ENCODE assay signal across 18 cellular contexts in the genomic region with DNA sequence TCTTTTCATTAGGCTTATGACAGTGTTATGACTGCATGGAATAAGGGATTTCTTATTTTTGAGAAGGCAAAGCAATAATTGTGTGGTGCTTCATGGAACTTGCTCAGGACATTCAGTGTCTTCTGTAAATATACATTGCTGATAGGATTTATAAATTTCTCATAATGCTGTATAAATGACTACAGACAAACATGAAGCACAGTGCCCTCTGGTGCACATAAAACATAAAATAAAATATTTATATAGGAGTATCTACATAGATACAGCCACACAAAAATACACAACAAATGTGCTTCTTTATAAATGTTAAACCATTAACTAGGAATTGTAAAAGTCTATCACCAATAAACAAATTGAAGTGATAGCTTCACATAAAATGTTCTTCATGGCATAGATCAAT. TPM values are rescaled to one million over a fixed set of nuclear protein-coding genes. Genes with fewer than 3 reads are reported as not detected.
DNase-seq lines count a peak whose midpoint lies in the region; ATAC-seq and TF ChIP-seq lines count a peak whose summit lies in the region.
"Had no signal": no experiment of that assay in that cellular context is flagged by ENCODE, and none has a peak within 500 bp of the region (broad histone marks: within the 10 kb centered on the region; RNA-seq: fewer than 3 reads in every experiment).

No MANE protein-coding gene starts in this region.

- TF ChIP-seq POLR2A in breast epithelium (IDR thresholded peaks at IDR 0.05), result no peak

- no peak overlapping the region for H3K27ac ChIP-seq in breast epithelium

- POLR2A ChIA-PET in MCF 10A (lab: Yijun Ruan, JAX), result no interaction called here

- H3K4me3 ChIP-seq in breast epithelium, result no peak overlapping the region
- H3K4me3 ChIP-seq in astrocyte of the spinal cord (ENCODE audit: low read depth, low read length), result no peak overlapping the region

- BruUV-seq in MCF 10A (replicated peaks; lab: Mats Ljungman, UMichigan), result no TSS peak

- no peaks in the 10 kb centered on the region for H3K4me1 ChIP-seq in breast epithelium

- no peak overlapping the region for H3K4me3 Mint-ChIP-seq in MCF 10A (ENCODE audit: unreplicated experiment)
- H3K4me3 Mint-ChIP-seq: activated CD4-positive, alpha-beta memory T cell treated with anti-CD3 and anti-CD28 coated beads, Interleukin-2, amount 10 ng/mL, durations not matched to agents 7 days and 5 days; activated naive CD4-positive, alpha-beta T cell treated with anti-CD3 and anti-CD28 coated beads, Interleukin-2, amount 50 U/mL, for 24 hours; activated T-cell treated with anti-CD3 and anti-CD28 coated beads, Interleukin-2, amount 50 U/mL, for 4 hours had no signal

- ATAC-seq in HG03469 (IDR thresholded peaks at IDR 0.05; ENCODE audit: unreplicated experiment), result no peak
- ATAC-seq: activated T-cell treated with anti-CD3 and anti-CD28 coated beads, Interleukin-2, amount 50 U/mL, for 4 hours; left cardiac atrium; sciatic nerve had no signal

- H3K27ac Mint-ChIP-seq in MCF 10A (ENCODE audit: low read depth, unreplicated experiment), result no peak overlapping the region
- H3K27ac Mint-ChIP-seq: activated CD4-positive, alpha-beta memory T cell treated with anti-CD3 and anti-CD28 coated beads, Interleukin-2, amount 10 ng/mL, durations not matched to agents 7 days and 5 days; activated naive CD4-positive, alpha-beta T cell treated with anti-CD3 and anti-CD28 coated beads, Interleukin-2, amount 50 U/mL, for 24 hours had no signal

- no peaks in the 10 kb centered on the region for H3K9me3 ChIP-seq in breast epithelium

- DNase-seq in MCF 10A (ENCODE audit: unreplicated experiment), result peak; percentile 24
- no peak for DNase-seq in breast epithelium (ENCODE audit: low spot score in 2 of 2)
- peak; percentile 12 for DNase-seq in NCI-H460 (ENCODE audit: extremely low read depth, low read depth)
- DNase-seq in astrocyte of the spinal cord (ENCODE audit: low read depth, low spot score), result peak; percentile 10
- DNase-seq in iPS-NIHi7 (ENCODE audit: extremely low spot score), result no peak
- DNase-seq in NCI-H748 (lab: John Stamatoyannopoulos, UW; ENCODE audit: unreplicated experiment), result no peak
- no peak for DNase-seq in NCI-H146 treated with DMSO at 0.1 percent for 48 hours (lab: John Stamatoyannopoulos, UW; ENCODE audit: unreplicated experiment)
- DNase-seq: activated CD4-positive, alpha-beta memory T cell treated with anti-CD3 and anti-CD28 coated beads, Interleukin-2, amount 10 ng/mL, durations not matched to agents 7 days and 5 days; activated T-cell treated with anti-CD3 and anti-CD28 coated beads, Interleukin-2, amount 50 U/mL, for 4 hours; effector CD4-positive, alpha-beta T cell; left cardiac atrium; midbrain; NCI-H1048; occipital lobe; stimulated activated CD4-positive, alpha-beta T cell treated with anti-CD3 and anti-CD28 coated beads, Interleukin-2, amount 100 ng/mL, for 24 hours had no signal

- no peaks in the 10 kb centered on the region for H3K36me3 ChIP-seq in breast epithelium

- H3K27me3 Mint-ChIP-seq in MCF 10A (ENCODE audit: insufficient read depth, unreplicated experiment), result no peaks in the 10 kb centered on the region
- H3K27me3 Mint-ChIP-seq: activated CD4-positive, alpha-beta memory T cell treated with anti-CD3 and anti-CD28 coated beads, Interleukin-2, amount 10 ng/mL, durations not matched to agents 7 days and 5 days; activated naive CD4-positive, alpha-beta T cell treated with anti-CD3 and anti-CD28 coated beads, Interleukin-2, amount 50 U/mL, for 24 hours had no signal

- no peaks in the 10 kb centered on the region for H3K9me3 Mint-ChIP-seq in MCF 10A (ENCODE audit: unreplicated experiment)
- H3K9me3 Mint-ChIP-seq: activated CD4-positive, alpha-beta memory T cell treated with anti-CD3 and anti-CD28 coated beads, Interleukin-2, amount 10 ng/mL, durations not matched to agents 7 days and 5 days; activated naive CD4-positive, alpha-beta T cell treated with anti-CD3 and anti-CD28 coated beads, Interleukin-2, amount 50 U/mL, for 24 hours had no signal

- H3K4me1 Mint-ChIP-seq in MCF 10A (ENCODE audit: insufficient read depth, unreplicated experiment), result no peaks in the 10 kb centered on the region
- H3K4me1 Mint-ChIP-seq: activated CD4-positive, alpha-beta memory T cell treated with anti-CD3 and anti-CD28 coated beads, Interleukin-2, amount 10 ng/mL, durations not matched to agents 7 days and 5 days; activated naive CD4-positive, alpha-beta T cell treated with anti-CD3 and anti-CD28 coated beads, Interleukin-2, amount 50 U/mL, for 24 hours had no signal

- no peaks in the 10 kb centered on the region for H3K36me3 Mint-ChIP-seq in MCF 10A (ENCODE audit: insufficient read depth, unreplicated experiment)
- H3K36me3 Mint-ChIP-seq: activated naive CD4-positive, alpha-beta T cell treated with anti-CD3 and anti-CD28 coated beads, Interleukin-2, amount 50 U/mL, for 24 hours had no signal

- TF ChIP-seq CTCF in MCF 10A (IDR thresholded peaks at IDR 0.05; ENCODE audit: unreplicated experiment), result peak; percentile 32
- no peak for TF ChIP-seq CTCF in breast epithelium (IDR thresholded peaks at IDR 0.05)
- TF ChIP-seq CTCF in astrocyte of the spinal cord (IDR thresholded peaks at IDR 0.05; ENCODE audit: low read depth, low read length), result peak; percentile 10

- H3K27me3 ChIP-seq in breast epithelium, result peaks cover 0 to 3% of the 10 kb centered on the region in 2 donors

- in situ Hi-C loops in astrocyte of the spinal cord (cut with HindIII; ENCODE audit: low sequenced_read_pairs), result no loop called here

- CTCF ChIA-PET in MCF 10A (lab: Yijun Ruan, JAX), result interaction anchor here (0.6 to 1.1 kb wide), 4 partner anchors 14 to 456 kb away, joined by 3 read pairs; no protein-coding TSS in a partner anchor

- intact Hi-C loops in MCF 10A (cut with micrococcal nuclease), result loop anchor here (10.0 kb wide), 1 partner anchor 1991 kb away; no protein-coding TSS in a partner anchor
- intact Hi-C loops in breast epithelium (cut with DNase I; ENCODE audit: low total_unique reads), result loop anchor here (5.0 kb wide), 1 partner anchor 81 kb away; no protein-coding TSS in a partner anchor

RNA-seq across cellular contexts. Expression of a gene that starts 24.1 kb away (rescaled TPM):
- total RNA-seq in MCF 10A (2022), result 0.26 and 0.34 TPM in 2 replicates
- 1 to 10 TPM in 1 of 3 donors, under 1 TPM in 1, not detected in 1; 0.29 to 3.6 TPM for total RNA-seq in breast epithelium
- 0.17 and 0.25 TPM in 2 replicates for total RNA-seq in NCI-H460 (2014; rRNA removed; shearing (Covaris generic))
- not detected in 2 replicates for polyA plus RNA-seq in NCI-H460 (2014; cell fraction: nucleus; rRNA removed)
- total RNA-seq: activated CD4-positive, alpha-beta memory T cell treated with anti-CD3 and anti-CD28 coated beads, Interleukin-2, amount 10 ng/mL, durations not matched to agents 7 days and 5 days; activated T-cell treated with anti-CD3 and anti-CD28 coated beads, Interleukin-2, amount 50 U/mL, for 4 hours had no signal

Comparison
In these comparisons a context has a peak if more than half of its experiments do, and no peak if none do; other contexts are left out.
1. DNase-seq: peak in MCF 10A (single experiment), NCI-H460 (single experiment) and astrocyte of the spinal cord (single experiment); none in breast epithelium (0 of 2), iPS-NIHi7 (single experiment), NCI-H748 (single experiment) and NCI-H146 treated with DMSO at 0.1 percent for 48 hours (single experiment).
2. CTCF ChIP-seq: peak in MCF 10A (single experiment) and astrocyte of the spinal cord (single experiment); none in breast epithelium (0 of 3).